Comparison of ENCODE assay signal across 8 cellular contexts in genomic region chr7:100611983-100612729, GRCh38. TPM values are rescaled to one million over a fixed set of nuclear protein-coding genes. Genes with fewer than 3 reads are reported as not detected.
DNase-seq lines count a peak whose midpoint lies in the region; ATAC-seq and TF ChIP-seq lines count a peak whose summit lies in the region.

MOSPD3 (plus strand) TSS chr7:100612540; CDS start chr7:100612792, 252 bp downstream.

- dilution Hi-C loops in mammary epithelial cell (cut with HindIII; ENCODE audit: low sequenced_read_pairs), result loop anchor here (10.0 kb wide), 1 partner anchor 177 kb away; the partner anchor contains the start of gene PPP1R35

- H3K9me3 ChIP-seq in WERI-Rb-1 (ENCODE audit: severe bottlenecking) (no peaks in the 10 kb centered on the region), mammary epithelial cell (replicated peaks; ENCODE audit: insufficient read depth, low read length) (no peaks in the 10 kb centered on the region), iPS-18c (ENCODE audit: control insufficient read depth, insufficient read depth, low read length) (no peaks in the 10 kb centered on the region), skeletal muscle tissue (ENCODE audit: control insufficient read depth in 3 of 3, low read length in 3 of 3) (no peaks in the 10 kb centered on the region)

- H3K4me2 ChIP-seq in mammary epithelial cell (ENCODE audit: insufficient read depth, low read depth, low read length), result peak within 1 kb of the TSS; percentile 96

- peak; percentile 84 for ATAC-seq in GM18873 (IDR thresholded peaks at IDR 0.05; ENCODE audit: low FRiP score, unreplicated experiment)
- peak; percentile 93 for ATAC-seq in HG03139 (IDR thresholded peaks at IDR 0.05; ENCODE audit: unreplicated experiment)

- no peaks in the 10 kb centered on the region for H4K20me1 ChIP-seq in mammary epithelial cell (ENCODE audit: insufficient read depth, low read length)

- in situ Hi-C loops in mammary epithelial cell (cut with MboI; ENCODE audit: low sequenced_read_pairs in 2 of 2), result no loop called here

- H3K27ac ChIP-seq in WERI-Rb-1, result peak within 1 kb of the TSS; percentile 91
- H3K27ac ChIP-seq in mammary epithelial cell (ENCODE audit: insufficient read depth, low read depth, low read length), result peak within 1 kb of the TSS; percentile 86
- H3K27ac ChIP-seq in skeletal muscle tissue (ENCODE audit: low read depth, low read length), result peak within 1 kb of the TSS; percentile 94

- peak within 1 kb of the TSS; percentile 96 for H2AFZ ChIP-seq in mammary epithelial cell (ENCODE audit: low read depth, low read length)

- no peaks in the 10 kb centered on the region for H3K79me2 ChIP-seq in mammary epithelial cell (ENCODE audit: insufficient read depth, low read length)

- TF ChIP-seq CTCF in AG04449 (IDR thresholded peaks at IDR 0.05; ENCODE audit: insufficient read depth, low read length, missing control alignments) (no peak), WERI-Rb-1 (IDR thresholded peaks at IDR 0.05; ENCODE audit: low read depth, low read length) (no peak), mammary epithelial cell (conservative IDR thresholded peaks at IDR 0.05 in 1 of 2, IDR thresholded peaks at IDR 0.05 in 1 of 2; ENCODE audit: extremely low read depth in 1 of 2, insufficient read depth in 1 of 2, low read depth in 1 of 2, low read length in 2 of 2) (no peak)

- H3K27me3 ChIP-seq in WERI-Rb-1 (ENCODE audit: insufficient read depth, low read depth, severe bottlenecking) (no peaks in the 10 kb centered on the region), mammary epithelial cell (ENCODE audit: insufficient read depth, low read length) (no peaks in the 10 kb centered on the region), skeletal muscle tissue (ENCODE audit: control insufficient read depth in 3 of 3, insufficient read depth in 3 of 3, low read length in 3 of 3) (no peaks in the 10 kb centered on the region)

- DNase-seq in AG04449 (ENCODE audit: low read depth, low spot score) (peak; percentile 94), NCI-H2227 (lab: John Stamatoyannopoulos, UW; ENCODE audit: unreplicated experiment) (peak; percentile 100), WERI-Rb-1 (peak; percentile 98), mammary epithelial cell (peak; percentile 98)

- H3K4me3 ChIP-seq in AG04449 (ENCODE audit: low read depth, low read length) (peak within 1 kb of the TSS; percentile 68), WERI-Rb-1 (ENCODE audit: low read depth, low read length) (peak within 1 kb of the TSS; percentile 85), mammary epithelial cell (replicated peaks in 1 of 3; ENCODE audit: insufficient read depth in 1 of 3, low read depth in 2 of 3, low read length in 3 of 3) (peak within 1 kb of the TSS; percentile 67 to 84 (median 70)), iPS-18c (ENCODE audit: insufficient read depth, low read depth, low read length) (peak within 1 kb of the TSS; percentile 93), skeletal muscle tissue (ENCODE audit: low read length in 3 of 3) (peak within 1 kb of the TSS; percentile 88 to 93 (median 91))

- H3K4me1 ChIP-seq in mammary epithelial cell (ENCODE audit: insufficient read depth, low read length) (peaks cover 6% of the 10 kb centered on the region), skeletal muscle tissue (ENCODE audit: control insufficient read depth in 3 of 3, insufficient read depth in 3 of 3, low read length in 3 of 3) (peaks cover 8 to 11% (median 8%) of the 10 kb centered on the region in 3 donors)

- H3K36me3 ChIP-seq in WERI-Rb-1, result no peaks in the 10 kb centered on the region
- no peaks in the 10 kb centered on the region for H3K36me3 ChIP-seq in mammary epithelial cell (ENCODE audit: insufficient read depth, low read length)
- H3K36me3 ChIP-seq in skeletal muscle tissue (ENCODE audit: control insufficient read depth in 3 of 3, insufficient read depth in 3 of 3, low read length in 3 of 3), result peaks cover 0 to 11% (median 2%) of the 10 kb centered on the region in 3 donors

- intact Hi-C loops in mammary epithelial cell (cut with micrococcal nuclease), result loop anchor here (1.0 to 5.0 kb wide), 2 partner anchors 26 to 60 kb away; partner anchors contain the start of genes FBXO24, GNB2 and LRCH4

- peak within 1 kb of the TSS; percentile 69 for H3K9ac ChIP-seq in mammary epithelial cell (ENCODE audit: insufficient read depth, low read length)
- peak within 1 kb of the TSS; percentile 82 to 94 (median 90) for H3K9ac ChIP-seq in skeletal muscle tissue (ENCODE audit: low read depth in 1 of 3, low read length in 3 of 3)

- WGBS in mammary epithelial cell (ENCODE audit: low coverage, missing lambda C conversion rate), result 2% methylated on average over 27 of the region's 61 CpGs

- CTCF ChIA-PET in AG04449 (lab: Yijun Ruan, JAX) (interaction anchor here (0.7 to 5.1 kb wide), 10 partner anchors 9 to 239 kb away, joined by 3 to 25 read pairs (median 8); partner anchors contain the start of genes FBXO24, LRCH4, PCOLCE and POP7), mammary epithelial cell (lab: Charles Lee; ENCODE audit: low non-redundant PET) (interaction anchor here (0.6 to 0.7 kb wide), 2 partner anchors 8 to 20 kb away, joined by 4 to 5 read pairs; no protein-coding TSS in a partner anchor)

- POLR2A ChIA-PET in AG04449 (lab: Yijun Ruan, JAX), result interaction anchor here (0.6 to 1.3 kb wide), 8 partner anchors 9 to 263 kb away, joined by 3 to 10 read pairs (median 3); partner anchors contain the start of genes PCOLCE, SRRT and ZCWPW1

- BruUV-seq in mammary epithelial cell (replicated peaks; lab: Mats Ljungman, UMichigan), result no TSS peak

RNA-seq across cellular contexts. Expression of gene MOSPD3, which starts in this region (rescaled TPM):
- total RNA-seq in mammary epithelial cell, result 10 to 100 TPM in 1 of 2 donors, 1 to 10 TPM in 1; 6.8 to 16.3 TPM
- 15.7 TPM for polyA plus RNA-seq in mammary epithelial cell
- polyA minus RNA-seq in mammary epithelial cell, result 11.3 TPM
- 2.6 TPM for total RNA-seq in skeletal muscle tissue

Comparison
In these comparisons a context has a peak if more than half of its experiments do, and no peak if none do; other contexts are left out.
1. Peak in every context shown above with its lines: DNase-seq, ATAC-seq, H3K4me3 ChIP-seq and H3K27ac ChIP-seq.